In the genomic region with DNA sequence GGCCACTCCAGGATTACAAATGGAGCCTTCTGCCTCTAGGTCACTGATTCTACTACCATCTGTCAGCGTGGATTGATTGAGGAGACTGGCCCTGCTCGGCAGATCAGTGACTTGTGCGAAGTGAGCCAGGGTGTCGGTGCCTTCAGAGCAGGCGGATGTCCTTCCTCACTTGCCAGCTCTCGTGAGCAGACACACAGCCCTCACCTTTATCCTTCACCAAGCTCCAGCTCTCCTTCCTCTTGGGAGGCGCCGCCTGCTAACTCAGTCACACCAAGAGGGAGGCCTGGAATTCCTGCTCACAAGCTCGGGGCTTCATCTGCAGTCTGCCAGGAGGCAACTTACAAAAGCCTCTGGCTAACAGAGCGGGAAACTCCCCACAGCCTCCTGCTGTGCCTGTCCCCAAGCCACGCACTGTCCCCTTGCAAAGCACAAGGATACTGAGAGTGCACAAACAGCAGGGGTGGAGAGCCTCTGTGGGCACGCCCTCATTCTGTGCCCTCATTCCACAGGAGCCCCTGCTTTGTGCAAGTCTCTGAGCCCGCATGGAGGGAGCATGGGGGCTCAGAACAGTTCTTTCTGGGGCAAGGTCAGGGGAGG, we compare ENCODE assay signal across 13 cellular contexts. TPM values are rescaled to one million over a fixed set of nuclear protein-coding genes. Genes with fewer than 3 reads are reported as not detected.
DNase-seq lines count a peak whose midpoint lies in the region; ATAC-seq and TF ChIP-seq lines count a peak whose summit lies in the region.
"Had no signal": no experiment of that assay in that cellular context is flagged by ENCODE, and none has a peak within 500 bp of the region (broad histone marks: within the 10 kb centered on the region; RNA-seq: fewer than 3 reads in every experiment).

No MANE protein-coding gene starts in this region.

- no peak overlapping the region for H3K27ac ChIP-seq in CD4-positive, CD25-positive, alpha-beta regulatory T cell (ENCODE audit: insufficient read depth, low read length, poor library complexity, severe bottlenecking)
- H3K27ac ChIP-seq in WERI-Rb-1: peak overlapping the region; percentile 93
- H3K27ac ChIP-seq: lower lobe of right lung, SJSA1 had no signal

- H3K36me3 Mint-ChIP-seq in CD4-positive, CD25-positive, alpha-beta regulatory T cell: peaks cover 5% of the 10 kb centered on the region
- no peaks in the 10 kb centered on the region for H3K36me3 Mint-ChIP-seq in mesothelial cell of epicardium

- H3K27me3 Mint-ChIP-seq in CD4-positive, CD25-positive, alpha-beta regulatory T cell: no peaks in the 10 kb centered on the region
- no peaks in the 10 kb centered on the region for H3K27me3 Mint-ChIP-seq in mesothelial cell of epicardium (ENCODE audit: low read depth)

- no peak overlapping the region for H3K4me3 ChIP-seq in CD4-positive, CD25-positive, alpha-beta regulatory T cell (ENCODE audit: low read depth, low read length)
- peak overlapping the region; percentile 7 for H3K4me3 ChIP-seq in WERI-Rb-1 (ENCODE audit: low read depth, low read length)
- H3K4me3 ChIP-seq: lower lobe of right lung, SJSA1, smooth muscle cell had no signal

- DNase-seq in CD4-positive, CD25-positive, alpha-beta regulatory T cell: no peak
- DNase-seq in HT-29 (ENCODE audit: low spot score) (peak; percentile 25), WERI-Rb-1 (peak; percentile 88), mesothelial cell of epicardium (ENCODE audit: low spot score in 2 of 2, unreplicated experiment in 2 of 2) (no peak), NOMO-1 treated with DMSO at 0.1 percent for 48 hours (lab: John Stamatoyannopoulos, UW; ENCODE audit: unreplicated experiment) (no peak), GM20000 (ENCODE audit: low spot score) (no peak), MV-4-11 (lab: John Stamatoyannopoulos, UW) (no peak)
- DNase-seq: DMS53; effector CD4-positive, alpha-beta T cell; lower lobe of right lung had no signal

- H3K4me1 ChIP-seq in CD4-positive, CD25-positive, alpha-beta regulatory T cell (ENCODE audit: control insufficient read depth, insufficient read depth, low read length, poor library complexity, severe bottlenecking): peaks cover 10% of the 10 kb centered on the region

- no peaks in the 10 kb centered on the region for H3K36me3 ChIP-seq in CD4-positive, CD25-positive, alpha-beta regulatory T cell (ENCODE audit: control insufficient read depth, insufficient read depth, low read length)
- peaks cover 30% of the 10 kb centered on the region for H3K36me3 ChIP-seq in WERI-Rb-1
- H3K36me3 ChIP-seq: lower lobe of right lung had no signal

- peaks cover 0 to 4% (median 0%) of the 10 kb centered on the region in 7 donors for H3K9me3 Mint-ChIP-seq in CD4-positive, CD25-positive, alpha-beta regulatory T cell
- no peaks in the 10 kb centered on the region for H3K9me3 Mint-ChIP-seq in mesothelial cell of epicardium

- peaks cover 0 to 19% (median 5%) of the 10 kb centered on the region in 4 donors for H3K4me1 Mint-ChIP-seq in CD4-positive, CD25-positive, alpha-beta regulatory T cell
- peaks cover 15% of the 10 kb centered on the region for H3K4me1 Mint-ChIP-seq in mesothelial cell of epicardium

- no peak for ATAC-seq in CD4-positive, CD25-positive, alpha-beta regulatory T cell (ENCODE audit: low read depth in 2 of 2)
- no peak for ATAC-seq in HG02840 (IDR thresholded peaks at IDR 0.05; ENCODE audit: low FRiP score, unreplicated experiment)
- ATAC-seq: lower lobe of right lung had no signal

- TF ChIP-seq CTCF in WERI-Rb-1 (IDR thresholded peaks at IDR 0.05; ENCODE audit: low read depth, low read length): no peak
- TF ChIP-seq CTCF in mesothelial cell of epicardium (IDR thresholded peaks at IDR 0.05; ENCODE audit: unreplicated experiment): no peak
- no peak for TF ChIP-seq CTCF in GM20000 (IDR thresholded peaks at IDR 0.05; ENCODE audit: extremely low read depth, missing control alignments)

- H3K27me3 ChIP-seq in CD4-positive, CD25-positive, alpha-beta regulatory T cell (ENCODE audit: control insufficient read depth, insufficient read depth, low read length): no peaks in the 10 kb centered on the region
- H3K27me3 ChIP-seq in WERI-Rb-1 (ENCODE audit: insufficient read depth, low read depth, severe bottlenecking): no peaks in the 10 kb centered on the region
- H3K27me3 ChIP-seq: SJSA1 had no signal

- peak overlapping the region in 1 of 3 donors; percentile 83 for H3K27ac Mint-ChIP-seq in CD4-positive, CD25-positive, alpha-beta regulatory T cell
- peak overlapping the region; percentile 47 for H3K27ac Mint-ChIP-seq in mesothelial cell of epicardium

- H3K9me3 ChIP-seq in CD4-positive, CD25-positive, alpha-beta regulatory T cell (ENCODE audit: control insufficient read depth in 2 of 2, low read length in 2 of 2): no peaks in the 10 kb centered on the region
- H3K9me3 ChIP-seq in WERI-Rb-1 (ENCODE audit: severe bottlenecking): no peaks in the 10 kb centered on the region
- H3K9me3 ChIP-seq: lower lobe of right lung had no signal

- H3K4me3 Mint-ChIP-seq in CD4-positive, CD25-positive, alpha-beta regulatory T cell: peak overlapping the region in 3 of 4 donors; percentile 66 to 72 (median 68)
- H3K4me3 Mint-ChIP-seq in mesothelial cell of epicardium: peak overlapping the region; percentile 2

RNA-seq across cellular contexts. Expression of a gene that starts 3.5 kb away (rescaled TPM):
- 101 TPM for total RNA-seq in CD4-positive, CD25-positive, alpha-beta regulatory T cell
- 1 to 10 TPM; 1.4 to 2.1 (median 1.9) TPM for polyA plus RNA-seq in CD4-positive, CD25-positive, alpha-beta regulatory T cell
- 47.2 and 48.3 TPM in 2 replicates for total RNA-seq in HT-29 (2014; rRNA removed; shearing (Covaris generic))
- 77.4 to 82.2 TPM (median 80.7 TPM) in 3 replicates for total RNA-seq in mesothelial cell of epicardium

Comparison
In these comparisons a context has a peak if more than half of its experiments do, and no peak if none do; other contexts are left out.
1. DNase-seq: peak in HT-29 (single experiment) and WERI-Rb-1 (single experiment); none in CD4-positive, CD25-positive, alpha-beta regulatory T cell (0 of 3), mesothelial cell of epicardium (0 of 2), NOMO-1 treated with DMSO at 0.1 percent for 48 hours (single experiment), GM20000 (single experiment) and MV-4-11 (single experiment).